ENCODE assay signal across 8 cellular contexts in the genomic region with DNA sequence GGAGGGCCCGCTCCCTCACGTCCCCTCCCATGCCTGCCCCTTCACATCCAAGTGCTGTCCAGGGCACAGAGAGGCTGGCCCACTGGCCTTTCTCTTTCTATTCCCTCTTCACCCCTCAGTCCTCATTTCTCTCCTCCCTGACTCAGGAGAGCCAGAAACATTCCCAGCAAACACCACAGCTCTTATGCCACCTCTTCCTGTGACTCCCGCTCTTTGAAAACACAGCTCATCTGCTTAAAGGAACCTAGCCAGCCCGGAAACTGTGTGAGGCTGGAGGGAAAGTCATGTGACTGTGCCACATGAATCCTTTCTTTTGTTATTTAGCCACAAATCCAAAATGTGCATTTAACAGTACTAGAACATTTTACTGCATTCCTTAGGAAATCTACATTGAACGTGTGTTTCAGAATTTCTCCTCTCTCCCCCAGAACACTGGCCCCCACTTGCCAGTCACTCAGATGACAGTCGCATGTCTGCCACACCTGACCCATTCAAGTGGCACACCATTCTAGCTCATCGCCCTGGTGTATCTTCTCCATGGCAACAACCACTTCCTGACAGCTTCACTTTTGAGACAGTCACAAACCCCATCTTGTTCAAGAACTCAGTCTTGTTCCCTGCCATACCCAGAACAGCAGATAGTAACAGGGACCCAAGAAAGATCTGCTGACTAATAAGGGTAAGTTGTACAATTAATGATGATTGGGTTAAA. TPM values are rescaled to one million over a fixed set of nuclear protein-coding genes. Genes with fewer than 3 reads are reported as not detected.
A peak's percentile ranks its signal among the peaks of the same experiment; 100 is the strongest.
DNase-seq lines count a peak whose midpoint lies in the region; ATAC-seq lines count a peak whose summit lies in the region.

No MANE protein-coding gene starts in this region.

- DNase-seq in NCI-H510A treated with DMSO at 0.1 percent for 48 hours (lab: John Stamatoyannopoulos, UW) (peak; percentile 92), NCI-H446 (lab: John Stamatoyannopoulos, UW) (no peak), SJCRH30 (no peak), GDM1 (lab: John Stamatoyannopoulos, UW) (no peak)
- peak; percentile 84 for DNase-seq in activated naive CD4-positive, alpha-beta T cell treated with anti-CD3 and anti-CD28 coated beads for 36 hours
- DNase-seq in naive thymus-derived CD8-positive, alpha-beta T cell, result peak; percentile 39 to 94 (median 84)

- no peaks in the 10 kb centered on the region for H3K36me3 ChIP-seq in SJCRH30

- intact Hi-C loops in activated naive CD4-positive, alpha-beta T cell treated with anti-CD3 and anti-CD28 coated beads for 36 hours (cut with micrococcal nuclease), result loop anchor here (1.0 to 5.0 kb wide), 4 partner anchors 41 to 383 kb away; partner anchors contain the start of gene FIGNL1

- H3K4me3 ChIP-seq in SJCRH30, result no peak overlapping the region

- peaks cover 34% of the 10 kb centered on the region for H3K4me1 Mint-ChIP-seq in activated naive CD4-positive, alpha-beta T cell treated with anti-CD3 and anti-CD28 coated beads for 36 hours (ENCODE audit: low read depth)
- H3K4me1 Mint-ChIP-seq in naive thymus-derived CD8-positive, alpha-beta T cell, result peaks cover 12 to 30% (median 26%) of the 10 kb centered on the region in 4 donors

- no peaks in the 10 kb centered on the region for H3K4me1 ChIP-seq in SJCRH30

- no peaks in the 10 kb centered on the region for H3K9me3 ChIP-seq in SJCRH30 (replicated peaks)

- peak overlapping the region; percentile 84 for H3K27ac Mint-ChIP-seq in activated naive CD4-positive, alpha-beta T cell treated with anti-CD3 and anti-CD28 coated beads for 36 hours
- H3K27ac Mint-ChIP-seq in naive thymus-derived CD8-positive, alpha-beta T cell, result peak overlapping the region; percentile 90 to 99 (median 96)

- H3K4me3 Mint-ChIP-seq in activated naive CD4-positive, alpha-beta T cell treated with anti-CD3 and anti-CD28 coated beads for 36 hours, result peak overlapping the region; percentile 59
- peak overlapping the region; percentile 63 to 86 (median 77) for H3K4me3 Mint-ChIP-seq in naive thymus-derived CD8-positive, alpha-beta T cell

- CTCF ChIA-PET in activated naive CD4-positive, alpha-beta T cell treated with anti-CD3 and anti-CD28 coated beads for 36 hours (lab: Charles Lee), result interaction anchor here (1.0 to 1.2 kb wide), 2 partner anchors 40 to 402 kb away, joined by 4 read pairs; no protein-coding TSS in a partner anchor

- ATAC-seq in GM18868 (IDR thresholded peaks at IDR 0.05; ENCODE audit: unreplicated experiment), result peak; percentile 67
- ATAC-seq in naive thymus-derived CD8-positive, alpha-beta T cell, result peak; percentile 99
- ATAC-seq in GM19397 (IDR thresholded peaks at IDR 0.05; ENCODE audit: unreplicated experiment), result no peak

- no peak overlapping the region for H3K27ac ChIP-seq in SJCRH30

- H3K9me3 Mint-ChIP-seq in activated naive CD4-positive, alpha-beta T cell treated with anti-CD3 and anti-CD28 coated beads for 36 hours, result no peaks in the 10 kb centered on the region
- peaks cover 0 to 2% (median 0%) of the 10 kb centered on the region in 9 donors for H3K9me3 Mint-ChIP-seq in naive thymus-derived CD8-positive, alpha-beta T cell

- no peaks in the 10 kb centered on the region for H3K27me3 ChIP-seq in SJCRH30

- POLR2A ChIA-PET in naive thymus-derived CD8-positive, alpha-beta T cell (lab: Charles Lee), result interaction anchor here (1.0 kb wide), 1 partner anchor 9 kb away, joined by 4 read pairs; no protein-coding TSS in a partner anchor

- peaks cover 2% of the 10 kb centered on the region for H3K36me3 Mint-ChIP-seq in activated naive CD4-positive, alpha-beta T cell treated with anti-CD3 and anti-CD28 coated beads for 36 hours (ENCODE audit: low read depth)
- no peaks in the 10 kb centered on the region for H3K36me3 Mint-ChIP-seq in naive thymus-derived CD8-positive, alpha-beta T cell

- H3K27me3 Mint-ChIP-seq in activated naive CD4-positive, alpha-beta T cell treated with anti-CD3 and anti-CD28 coated beads for 36 hours (ENCODE audit: low read depth), result no peaks in the 10 kb centered on the region
- H3K27me3 Mint-ChIP-seq in naive thymus-derived CD8-positive, alpha-beta T cell, result no peaks in the 10 kb centered on the region

RNA-seq across cellular contexts. Expression of gene GRB10, which starts 42.8 kb away (rescaled TPM):
- 10 to 100 TPM; 24.3 to 30.4 TPM for total RNA-seq in activated naive CD4-positive, alpha-beta T cell treated with anti-CD3 and anti-CD28 coated beads for 36 hours
- 1 to 10 TPM in 1 of 2 experiments, under 1 TPM in 1; 0.62 to 1.0 TPM for total RNA-seq in naive thymus-derived CD8-positive, alpha-beta T cell
- polyA plus RNA-seq in naive thymus-derived CD8-positive, alpha-beta T cell, result 1 to 10 TPM in 2 of 3 donors, under 1 TPM in 1; 0.47 to 2.9 (median 2.0) TPM
- total RNA-seq in SJCRH30 (2014; rRNA removed; shearing (Covaris generic)), result 0.58 and 0.95 TPM in 2 replicates

Comparison
In these comparisons a context has a peak if more than half of its experiments do, and no peak if none do; other contexts are left out.
1. DNase-seq: peak in NCI-H510A treated with DMSO at 0.1 percent for 48 hours (single experiment), activated naive CD4-positive, alpha-beta T cell treated with anti-CD3 and anti-CD28 coated beads for 36 hours (single experiment) and naive thymus-derived CD8-positive, alpha-beta T cell (10 of 10); none in NCI-H446 (0 of 2), SJCRH30 (0 of 2) and GDM1 (single experiment).
2. RNA of gene GRB10, which starts 42.8 kb away (total RNA-seq): 24.3 to 30.4 TPM in activated naive CD4-positive, alpha-beta T cell treated with anti-CD3 and anti-CD28 coated beads for 36 hours; 0.62 to 1.0 TPM in naive thymus-derived CD8-positive, alpha-beta T cell and 0.58 to 0.95 TPM in SJCRH30; every median in the first group is over 10 times any median in the second.